In the genomic region with DNA sequence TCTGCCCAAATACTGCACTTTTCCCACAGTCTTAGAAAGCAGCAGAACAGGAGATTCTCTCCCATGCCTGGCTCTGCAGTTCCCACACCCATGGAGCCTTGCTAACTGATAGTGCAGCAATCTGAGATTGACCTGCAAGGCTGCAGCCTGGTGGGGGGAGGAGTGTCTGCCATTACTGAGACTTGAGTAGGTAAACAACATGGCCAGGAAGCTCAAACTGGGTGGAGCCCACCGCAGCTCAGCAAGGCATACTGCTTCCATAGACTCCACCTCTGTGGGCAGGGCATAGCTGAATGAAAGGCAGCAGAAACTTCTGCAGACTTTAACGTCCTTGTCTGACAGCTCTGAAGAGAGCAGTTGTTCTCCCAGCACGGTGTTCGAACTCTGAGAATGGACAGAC, we compare ENCODE assay signal across 22 cellular contexts.
A peak's percentile ranks its signal among the peaks of the same experiment; 100 is the strongest.
DNase-seq lines count a peak whose midpoint lies in the region; ATAC-seq, FAIRE-seq and TF ChIP-seq lines count a peak whose summit lies in the region.
"Had no signal": no experiment of that assay in that cellular context is flagged by ENCODE, and none has a peak within 500 bp of the region (broad histone marks: within the 10 kb centered on the region; RNA-seq: fewer than 3 reads in every experiment).

No MANE protein-coding gene starts in this region.

- H4K5ac ChIP-seq in H1 (ENCODE audit: insufficient read length, low read depth, low read length), result no peak overlapping the region

- no peak overlapping the region for H3K4ac ChIP-seq in H1 (replicated peaks; ENCODE audit: insufficient read length, low read depth, low read length)
- no peak overlapping the region for H3K4ac ChIP-seq in neuronal stem cell (ENCODE audit: low read length)

- no peaks in the 10 kb centered on the region for H3F3A ChIP-seq in SU-DHL-6 (ENCODE audit: insufficient read depth)

- no peak overlapping the region for H2BK12ac ChIP-seq in H1 (ENCODE audit: low read depth, low read length)
- H2BK12ac ChIP-seq in neuronal stem cell (ENCODE audit: low read length), result no peak overlapping the region

- no peak for TF ChIP-seq EP300 in H1 (IDR thresholded peaks at IDR 0.05; ENCODE audit: borderline replicate concordance in 1 of 2, low read depth in 2 of 2, low read length in 2 of 2)

- no peaks in the 10 kb centered on the region for H3K36me3 ChIP-seq in SU-DHL-6 (ENCODE audit: low read length)
- H3K36me3 ChIP-seq in H1 (ENCODE audit: control insufficient read depth in 2 of 4, insufficient read depth in 4 of 4, low read length in 3 of 4), result no peaks in the 10 kb centered on the region
- H3K36me3 ChIP-seq in neuronal stem cell (replicated peaks in 1 of 2; ENCODE audit: control insufficient read depth in 2 of 2, insufficient read depth in 2 of 2, low read length in 2 of 2), result no peaks in the 10 kb centered on the region

- no peak overlapping the region for H3K14ac ChIP-seq in H1 (ENCODE audit: insufficient read length)
- no peak overlapping the region for H3K14ac ChIP-seq in neuronal stem cell (ENCODE audit: low read length)

- H2AK5ac ChIP-seq in H1 (ENCODE audit: low read depth, low read length), result no peak overlapping the region
- no peak overlapping the region for H2AK5ac ChIP-seq in neuronal stem cell (ENCODE audit: low read depth, low read length)

- no peaks in the 10 kb centered on the region for H3K27me3 ChIP-seq in SU-DHL-6 (ENCODE audit: low read length)
- no peaks in the 10 kb centered on the region for H3K27me3 ChIP-seq in H1 (replicated peaks in 1 of 4; ENCODE audit: control insufficient read depth in 3 of 4, extremely low read depth in 1 of 4, insufficient read depth in 3 of 4, low read length in 3 of 4)
- no peaks in the 10 kb centered on the region for H3K27me3 ChIP-seq in neuronal stem cell (ENCODE audit: control insufficient read depth in 3 of 3, insufficient read depth in 3 of 3, low read depth in 1 of 3, low read length in 3 of 3)

- H2AFZ ChIP-seq in SU-DHL-6 (ENCODE audit: low read depth, low read length, severe bottlenecking), result peak overlapping the region; percentile 20
- peak overlapping the region; percentile 56 for H2AFZ ChIP-seq in H1 (ENCODE audit: low read length)
- H2AFZ ChIP-seq in neuronal stem cell (ENCODE audit: low read length), result peak overlapping the region; percentile 45

- no peak overlapping the region for H2BK20ac ChIP-seq in H1 (ENCODE audit: low read length)

- TF ChIP-seq POLR2A in H1 (IDR thresholded peaks at IDR 0.05; ENCODE audit: control extremely low read depth in 1 of 2, low read depth in 2 of 2, low read length in 2 of 2), result no peak
- no peak for TF ChIP-seq POLR2A in GM18505 (IDR thresholded peaks at IDR 0.05; ENCODE audit: borderline replicate concordance, extremely low read depth, insufficient read depth, insufficient read length)

- H3K9ac ChIP-seq in SU-DHL-6 (ENCODE audit: low read length) (no peak overlapping the region), H1 (replicated peaks in 1 of 4; ENCODE audit: extremely low read depth in 1 of 4, low read depth in 3 of 4, low read length in 3 of 4) (no peak overlapping the region), neuronal stem cell (ENCODE audit: low read depth, low read length, poor library complexity) (no peak overlapping the region)

- H3K79me2 ChIP-seq in SU-DHL-6 (ENCODE audit: insufficient read depth, low read length), result no peaks in the 10 kb centered on the region
- no peaks in the 10 kb centered on the region for H3K79me2 ChIP-seq in H1 (ENCODE audit: control insufficient read depth in 1 of 2, insufficient read depth in 2 of 2, low read length in 2 of 2)

- H4K91ac ChIP-seq in H1 (replicated peaks; ENCODE audit: insufficient read length, low read length) (no peak overlapping the region), neuronal stem cell (ENCODE audit: low read depth, low read length, poor library complexity) (no peak overlapping the region)

- H2BK15ac ChIP-seq in H1 (ENCODE audit: low read length) (no peak overlapping the region), neuronal stem cell (ENCODE audit: low read length) (no peak overlapping the region)

- H3K18ac ChIP-seq in H1 (ENCODE audit: extremely low read depth, low read length) (no peak overlapping the region), neuronal stem cell (ENCODE audit: low read length) (no peak overlapping the region)

- POLR2A ChIA-PET in H1 (lab: Charles Lee; ENCODE audit: partially characterized antibody), result no interaction called here

- FAIRE-seq in H1 (lab: Jason Lieb, UNC), result no peak
- FAIRE-seq: A549, D721Med, GM12878, GM19239, H54 had no signal

- no peak overlapping the region for H3K56ac ChIP-seq in H1 (replicated peaks; ENCODE audit: insufficient read length, low read depth, low read length)

- DNase-seq in NCI-H748 (lab: John Stamatoyannopoulos, UW; ENCODE audit: unreplicated experiment), result peak; percentile 32
- no peak for DNase-seq in NCI-H748 treated with DMSO at 0.1 percent for 48 hours (lab: John Stamatoyannopoulos, UW)
- DNase-seq in H1 (ENCODE audit: low read depth in 1 of 2, low spot score in 2 of 2), result no peak
- DNase-seq in neuronal stem cell (ENCODE audit: low spot score), result no peak
- DNase-seq in hypothalamus (lab: John Stamatoyannopoulos, UW), result no peak
- DNase-seq: AML-193; Caco-2; CD4-positive, alpha-beta T cell; DMS153; DMS79; HCEC 1CT had no signal

- ATAC-seq in HG03280 (IDR thresholded peaks at IDR 0.05; ENCODE audit: unreplicated experiment) (no peak), GM18505 (IDR thresholded peaks at IDR 0.05; ENCODE audit: unreplicated experiment) (no peak)
- ATAC-seq: A549, GM12878 had no signal

- no peak overlapping the region for H2BK5ac ChIP-seq in H1 (ENCODE audit: low read depth, low read length)
- no peak overlapping the region for H2BK5ac ChIP-seq in neuronal stem cell (ENCODE audit: low read length)

- H3K23ac ChIP-seq in H1 (ENCODE audit: insufficient read length) (no peak overlapping the region), neuronal stem cell (ENCODE audit: low read depth, low read length, poor library complexity) (no peak overlapping the region)

- H3K27ac ChIP-seq in SU-DHL-6 (ENCODE audit: low read depth, low read length) (no peak overlapping the region), H1 (ENCODE audit: low read depth, low read length) (no peak overlapping the region), neuronal stem cell (replicated peaks; ENCODE audit: low read length) (no peak overlapping the region)
- H3K27ac ChIP-seq: 22Rv1, A549, C4-2B, HL-60 had no signal

- no peak overlapping the region for H3K4me3 ChIP-seq in SU-DHL-6 (ENCODE audit: insufficient read depth, low read length, poor library complexity, severe bottlenecking)
- no peak overlapping the region for H3K4me3 ChIP-seq in H1 (ENCODE audit: extremely low read depth in 1 of 4, insufficient read depth in 2 of 4, low read depth in 3 of 4, low read length in 4 of 4)
- H3K4me3 ChIP-seq in neuronal stem cell (ENCODE audit: low read length in 2 of 2), result no peak overlapping the region
- H3K4me3 ChIP-seq: A549, GM12878 had no signal

- 0 out of 2 replicates have a peak, but pooled peaks cover 3% of the 10 kb centered on the region for H3K9me3 ChIP-seq in SU-DHL-6 (ENCODE audit: insufficient read depth, low read length)
- H3K9me3 ChIP-seq in H1 (ENCODE audit: insufficient read depth in 2 of 2, low read depth in 1 of 2, low read length in 1 of 2), result no peaks in the 10 kb centered on the region
- no peaks in the 10 kb centered on the region for H3K9me3 ChIP-seq in neuronal stem cell (replicated peaks in 1 of 2; ENCODE audit: control insufficient read depth in 2 of 2, insufficient read depth in 1 of 2, low read depth in 1 of 2, low read length in 2 of 2)
- H3K9me3 ChIP-seq: A549, Caco-2 had no signal

- H3K23me2 ChIP-seq in H1 (ENCODE audit: low read depth, low read length), result no peaks in the 10 kb centered on the region

- H4K8ac ChIP-seq in H1 (ENCODE audit: extremely low read depth, insufficient read depth, low read length) (no peak overlapping the region), neuronal stem cell (ENCODE audit: low read depth, low read length) (no peak overlapping the region)

- CTCF ChIA-PET in H1 (lab: Charles Lee; ENCODE audit: partially characterized antibody), result interaction anchor here (1.2 kb wide), 1 partner anchor 14 kb away, joined by 3 read pairs; no protein-coding TSS in a partner anchor

- TF ChIP-seq RAD21 in H1 (IDR thresholded peaks at IDR 0.05 in 1 of 2, conservative IDR thresholded peaks at IDR 0.05 in 1 of 2; ENCODE audit: low read depth in 2 of 2, low read length in 2 of 2), result no peak

- no peaks in the 10 kb centered on the region for H3K79me1 ChIP-seq in H1 (ENCODE audit: low read depth, low read length)
- H3K79me1 ChIP-seq in neuronal stem cell (ENCODE audit: low read depth, low read length), result no peaks in the 10 kb centered on the region

- H4K20me1 ChIP-seq in SU-DHL-6 (ENCODE audit: low read depth, low read length) (no peaks in the 10 kb centered on the region), H1 (replicated peaks in 1 of 2; ENCODE audit: control insufficient read depth in 1 of 2, insufficient read depth in 2 of 2, low read length in 2 of 2) (no peaks in the 10 kb centered on the region)

- H3K4me1 ChIP-seq in H1 (replicated peaks in 1 of 4; ENCODE audit: control insufficient read depth in 3 of 4, insufficient read depth in 4 of 4, low read length in 3 of 4), result no peaks in the 10 kb centered on the region
- H3K4me1 ChIP-seq in neuronal stem cell (ENCODE audit: control insufficient read depth in 2 of 2, insufficient read depth in 1 of 2, low read depth in 1 of 2, low read length in 2 of 2), result no peaks in the 10 kb centered on the region
- H3K4me1 ChIP-seq: A549, Caco-2 had no signal

- H3K9me2 ChIP-seq in SU-DHL-6 (replicated peaks; ENCODE audit: insufficient read depth, low read length), result no peaks in the 10 kb centered on the region

- TF ChIP-seq CTCF in SU-DHL-6 (IDR thresholded peaks at IDR 0.05; ENCODE audit: insufficient read depth, low read length, poor library complexity, severe bottlenecking) (no peak), H1 (IDR thresholded peaks at IDR 0.05; ENCODE audit: control extremely low read depth in 1 of 3, insufficient read depth in 1 of 3, low read depth in 1 of 3, low read length in 3 of 3) (no peak)

- no peak overlapping the region for H3K4me2 ChIP-seq in SU-DHL-6 (ENCODE audit: low read depth, low read length, poor library complexity, severe bottlenecking)
- no peak overlapping the region for H3K4me2 ChIP-seq in H1 (ENCODE audit: insufficient read depth in 1 of 2, low read depth in 2 of 2, low read length in 2 of 2)
- no peak overlapping the region for H3K4me2 ChIP-seq in neuronal stem cell (ENCODE audit: insufficient read depth, low read length, poor library complexity, severe bottlenecking)
- H3K4me2 ChIP-seq: A549 had no signal

- H2BK120ac ChIP-seq in H1 (replicated peaks; ENCODE audit: low read depth, low read length) (no peak overlapping the region), neuronal stem cell (ENCODE audit: low read depth, low read length) (no peak overlapping the region)

- WGBS in H1 (ENCODE audit: extremely low coverage in 1 of 2, insufficient coverage in 1 of 2, insufficient read length in 1 of 2, insufficient replicate concordance in 2 of 2, low coverage in 1 of 2, low lambda C conversion rate in 2 of 2, missing lambda C conversion rate in 1 of 2), 2 experiments, result 96% methylated on average over 4 of the region's 4 CpGs; no CpG with 5 or more reads in 1 of the 2 experiments
- no CpG with 5 or more reads among the region's 4 CpGs for WGBS in neuronal stem cell (ENCODE audit: extremely low coverage in 2 of 2, insufficient read length in 2 of 2, insufficient replicate concordance in 1 of 2), 2 donors

TF ChIP-seq in H1, 55 proteins besides CTCF, POLR2A, EP300 and RAD21 (continues in another document):
- TF ChIP-seq KDM1A (IDR thresholded peaks at IDR 0.05; ENCODE audit: borderline replicate concordance, low read length), result no peak
